Comparison of ENCODE assay signal across 8 cellular contexts in the genomic region with DNA sequence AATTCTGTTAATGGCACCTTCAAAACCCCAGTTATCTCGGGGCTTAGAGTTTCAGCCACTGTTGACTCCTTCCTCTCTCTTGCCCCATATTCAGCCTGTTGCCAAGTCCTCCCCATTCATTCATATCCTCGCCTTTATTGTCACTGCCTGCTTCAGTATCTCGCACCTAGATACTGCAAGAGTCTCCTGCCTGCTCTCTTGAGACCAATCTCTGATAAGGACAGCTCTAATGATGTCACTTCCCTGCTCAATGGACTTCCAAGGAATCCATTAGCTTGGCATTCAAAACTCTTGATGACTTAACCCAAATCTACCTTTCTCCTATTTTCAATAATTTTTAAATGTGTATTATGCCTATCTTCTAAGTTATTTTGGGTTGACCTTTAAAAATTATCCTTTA. TPM values are rescaled to one million over a fixed set of nuclear protein-coding genes. Genes with fewer than 3 reads are reported as not detected.
DNase-seq lines count a peak whose midpoint lies in the region; ATAC-seq and TF ChIP-seq lines count a peak whose summit lies in the region.

No MANE protein-coding gene starts in this region.

- H3K9me3 ChIP-seq in iPS-18a (ENCODE audit: control insufficient read depth, low read depth, low read length) (no peaks in the 10 kb centered on the region), stomach (no peaks in the 10 kb centered on the region)

- no peaks in the 10 kb centered on the region for H3K27me3 Mint-ChIP-seq in activated CD4-positive, alpha-beta T cell treated with anti-CD3 and anti-CD28 coated beads for 36 hours
- H3K27me3 Mint-ChIP-seq in activated T-helper 2 cell treated with anti-CD3 and anti-CD28 coated beads, Interferon-gamma antibody, Interleukin-2, Interleukin-4, amounts not matched to agents 10 μg/mL and 5 μg/mL and 100 μg/mL, durations not matched to agents 14 hours and 24 hours and 36 hours (ENCODE audit: low read depth): no peaks in the 10 kb centered on the region

- intact Hi-C loops in activated CD4-positive, alpha-beta T cell treated with anti-CD3 and anti-CD28 coated beads for 36 hours (cut with DNase I, micrococcal nuclease): loop anchor here (1.0 to 5.0 kb wide), 3 partner anchors 34 to 369 kb away; a partner anchor contains a TSS
- intact Hi-C loops in activated T-helper 2 cell treated with anti-CD3 and anti-CD28 coated beads, Interferon-gamma antibody, Interleukin-2, Interleukin-4, amounts not matched to agents 10 μg/mL and 5 μg/mL and 100 μg/mL, durations not matched to agents 14 hours and 24 hours and 36 hours (cut with micrococcal nuclease): loop anchor here (10.0 kb wide), 1 partner anchor 88 kb away; no protein-coding TSS in a partner anchor
- intact Hi-C loops in stomach (cut with DNase I; ENCODE audit: low total_unique reads): no loop called here

- peak overlapping the region; percentile 87 for H3K27ac Mint-ChIP-seq in activated CD4-positive, alpha-beta T cell treated with anti-CD3 and anti-CD28 coated beads for 36 hours
- no peak overlapping the region for H3K27ac Mint-ChIP-seq in activated T-helper 2 cell treated with anti-CD3 and anti-CD28 coated beads, Interferon-gamma antibody, Interleukin-2, Interleukin-4, amounts not matched to agents 10 μg/mL and 5 μg/mL and 100 μg/mL, durations not matched to agents 14 hours and 24 hours and 36 hours

- WGBS in stomach, 5 donors: 31 to 46% (median 40%) methylated on average over 3 of the region's 3 CpGs

- no peak for TF ChIP-seq POLR2A in stomach (IDR thresholded peaks at IDR 0.05)

- CTCF ChIA-PET in activated CD4-positive, alpha-beta T cell treated with anti-CD3 and anti-CD28 coated beads for 36 hours (lab: Charles Lee): interaction anchor here (1.2 kb wide), 1 partner anchor 33 kb away, joined by 4 read pairs; no protein-coding TSS in a partner anchor

- H3K9me3 Mint-ChIP-seq in activated CD4-positive, alpha-beta T cell treated with anti-CD3 and anti-CD28 coated beads for 36 hours (ENCODE audit: low read depth): no peaks in the 10 kb centered on the region
- no peaks in the 10 kb centered on the region for H3K9me3 Mint-ChIP-seq in activated T-helper 2 cell treated with anti-CD3 and anti-CD28 coated beads, Interferon-gamma antibody, Interleukin-2, Interleukin-4, amounts not matched to agents 10 μg/mL and 5 μg/mL and 100 μg/mL, durations not matched to agents 14 hours and 24 hours and 36 hours

- no peak for ATAC-seq in activated CD4-positive, alpha-beta T cell treated with anti-CD3 and anti-CD28 coated beads for 36 hours
- no peak for ATAC-seq in GM21529 (IDR thresholded peaks at IDR 0.05; ENCODE audit: unreplicated experiment)

- POLR2A ChIA-PET in activated CD4-positive, alpha-beta T cell treated with anti-CD3 and anti-CD28 coated beads for 36 hours (lab: Charles Lee): interaction anchor here (1.8 kb wide), 1 partner anchor 33 kb away, joined by 5 read pairs; no protein-coding TSS in a partner anchor

- no peak for DNase-seq in activated CD4-positive, alpha-beta T cell treated with anti-CD3 and anti-CD28 coated beads for 36 hours
- DNase-seq in activated CD4-positive, alpha-beta T cell treated with anti-CD3 and anti-CD28 coated beads, Interleukin-2, amount 50 U/mL, for 48 hours: no peak
- DNase-seq in activated T-helper 2 cell treated with anti-CD3 and anti-CD28 coated beads, Interferon-gamma antibody, Interleukin-2, Interleukin-4, amounts not matched to agents 10 μg/mL and 5 μg/mL and 100 μg/mL, durations not matched to agents 14 hours and 24 hours and 36 hours (ENCODE audit: low spot score): no peak
- DNase-seq in stomach: no peak
- no peak for DNase-seq in stimulated activated CD4-positive, alpha-beta T cell treated with anti-CD3 and anti-CD28 coated beads, Interleukin-15, amount 100 ng/mL, for 24 hours
- DNase-seq in NCI-H2227 treated with DMSO at 0.1 percent for 48 hours (lab: John Stamatoyannopoulos, UW): no peak

- H3K9ac ChIP-seq in iPS-18a (ENCODE audit: low read length): peak overlapping the region; percentile 33

- H3K27me3 ChIP-seq in iPS-18a (ENCODE audit: control insufficient read depth, insufficient read depth, low read length) (no peaks in the 10 kb centered on the region), stomach (peaks cover 0 to 6% (median 0%) of the 10 kb centered on the region in 3 donors)

- peak overlapping the region; percentile 94 for H3K4me3 Mint-ChIP-seq in activated CD4-positive, alpha-beta T cell treated with anti-CD3 and anti-CD28 coated beads for 36 hours
- peak overlapping the region; percentile 91 for H3K4me3 Mint-ChIP-seq in activated T-helper 2 cell treated with anti-CD3 and anti-CD28 coated beads, Interferon-gamma antibody, Interleukin-2, Interleukin-4, amounts not matched to agents 10 μg/mL and 5 μg/mL and 100 μg/mL, durations not matched to agents 14 hours and 24 hours and 36 hours (ENCODE audit: low read depth)

- peaks cover 19% of the 10 kb centered on the region for H3K4me1 Mint-ChIP-seq in activated CD4-positive, alpha-beta T cell treated with anti-CD3 and anti-CD28 coated beads for 36 hours
- H3K4me1 Mint-ChIP-seq in activated T-helper 2 cell treated with anti-CD3 and anti-CD28 coated beads, Interferon-gamma antibody, Interleukin-2, Interleukin-4, amounts not matched to agents 10 μg/mL and 5 μg/mL and 100 μg/mL, durations not matched to agents 14 hours and 24 hours and 36 hours (ENCODE audit: low read depth): peaks cover 13% of the 10 kb centered on the region

- H3K36me3 Mint-ChIP-seq in activated CD4-positive, alpha-beta T cell treated with anti-CD3 and anti-CD28 coated beads for 36 hours (ENCODE audit: low read depth): peaks cover 3% of the 10 kb centered on the region
- peaks cover 7% of the 10 kb centered on the region for H3K36me3 Mint-ChIP-seq in activated T-helper 2 cell treated with anti-CD3 and anti-CD28 coated beads, Interferon-gamma antibody, Interleukin-2, Interleukin-4, amounts not matched to agents 10 μg/mL and 5 μg/mL and 100 μg/mL, durations not matched to agents 14 hours and 24 hours and 36 hours (ENCODE audit: low read depth)

- H3K27ac ChIP-seq in iPS-18a (ENCODE audit: low read length): no peak overlapping the region
- H3K27ac ChIP-seq in stomach: peak overlapping the region in 4 of 5 donors; percentile 89 to 94 (median 94)

- H3K4me1 ChIP-seq in iPS-18a (ENCODE audit: control insufficient read depth, low read depth, low read length) (no peaks in the 10 kb centered on the region), stomach (peaks cover 0 to 22% (median 11%) of the 10 kb centered on the region in 4 donors)

- no peak for TF ChIP-seq CTCF in stomach (IDR thresholded peaks at IDR 0.05)

- no peaks in the 10 kb centered on the region for H3K36me3 ChIP-seq in iPS-18a (ENCODE audit: control insufficient read depth, low read depth, low read length)
- H3K36me3 ChIP-seq in stomach: peaks cover 0 to 7% (median 3%) of the 10 kb centered on the region in 4 donors

- TF ChIP-seq EP300 in stomach (IDR thresholded peaks at IDR 0.05): no peak

- peak overlapping the region; percentile 68 for H3K4me3 ChIP-seq in iPS-18a (ENCODE audit: low read length)
- H3K4me3 ChIP-seq in stomach: peak overlapping the region in 3 of 4 donors; percentile 58 to 74 (median 68)

RNA-seq across cellular contexts. Expression of a gene that starts 1.1 kb away (rescaled TPM):
- total RNA-seq in activated CD4-positive, alpha-beta T cell treated with anti-CD3 and anti-CD28 coated beads for 36 hours: 10 to 100 TPM; 49.2 to 67.9 TPM
- 60.6 and 61.6 TPM in 2 replicates for total RNA-seq in activated T-helper 2 cell treated with anti-CD3 and anti-CD28 coated beads, Interferon-gamma antibody, Interleukin-2, Interleukin-4, amounts not matched to agents 10 μg/mL and 5 μg/mL and 100 μg/mL, durations not matched to agents 14 hours and 24 hours and 36 hours
- total RNA-seq in stomach: 10 to 100 TPM in 3 of 5 donors, 1 to 10 TPM in 2; 4.5 to 49.8 (median 12.8) TPM
- 10 to 100 TPM; 38.9 to 62.0 (median 46.3) TPM for polyA plus RNA-seq in stomach

RNA-seq across cellular contexts. Expression of a gene that starts 8.0 kb away (rescaled TPM):
- total RNA-seq in activated CD4-positive, alpha-beta T cell treated with anti-CD3 and anti-CD28 coated beads for 36 hours: 10 to 100 TPM; 21.3 to 21.7 TPM
- total RNA-seq in activated T-helper 2 cell treated with anti-CD3 and anti-CD28 coated beads, Interferon-gamma antibody, Interleukin-2, Interleukin-4, amounts not matched to agents 10 μg/mL and 5 μg/mL and 100 μg/mL, durations not matched to agents 14 hours and 24 hours and 36 hours: 21.9 and 22.0 TPM in 2 replicates
- 10 to 100 TPM in 4 of 5 donors, 1 to 10 TPM in 1; 9.8 to 60.8 (median 15.8) TPM for total RNA-seq in stomach
- polyA plus RNA-seq in stomach: 10 to 100 TPM; 13.1 to 23.1 (median 14.1) TPM

RNA-seq across cellular contexts. Expression of a gene that starts 33.0 kb away (rescaled TPM):
- total RNA-seq in activated CD4-positive, alpha-beta T cell treated with anti-CD3 and anti-CD28 coated beads for 36 hours: 10 to 100 TPM; 23.8 to 25.0 TPM
- total RNA-seq in activated T-helper 2 cell treated with anti-CD3 and anti-CD28 coated beads, Interferon-gamma antibody, Interleukin-2, Interleukin-4, amounts not matched to agents 10 μg/mL and 5 μg/mL and 100 μg/mL, durations not matched to agents 14 hours and 24 hours and 36 hours: 25.1 and 25.9 TPM in 2 replicates
- 1 to 10 TPM; 1.7 to 8.3 (median 7.1) TPM for total RNA-seq in stomach
- 1 to 10 TPM; 2.4 to 4.9 (median 2.4) TPM for polyA plus RNA-seq in stomach
